In genomic region chr3:125374996-125375941, GRCh38 we compare ENCODE assay signal across 8 cellular contexts. TPM values are rescaled to one million over a fixed set of nuclear protein-coding genes. Genes with fewer than 3 reads are reported as not detected.
DNase-seq lines count a peak whose midpoint lies in the region; ATAC-seq and TF ChIP-seq lines count a peak whose summit lies in the region.

A gene with protein sequence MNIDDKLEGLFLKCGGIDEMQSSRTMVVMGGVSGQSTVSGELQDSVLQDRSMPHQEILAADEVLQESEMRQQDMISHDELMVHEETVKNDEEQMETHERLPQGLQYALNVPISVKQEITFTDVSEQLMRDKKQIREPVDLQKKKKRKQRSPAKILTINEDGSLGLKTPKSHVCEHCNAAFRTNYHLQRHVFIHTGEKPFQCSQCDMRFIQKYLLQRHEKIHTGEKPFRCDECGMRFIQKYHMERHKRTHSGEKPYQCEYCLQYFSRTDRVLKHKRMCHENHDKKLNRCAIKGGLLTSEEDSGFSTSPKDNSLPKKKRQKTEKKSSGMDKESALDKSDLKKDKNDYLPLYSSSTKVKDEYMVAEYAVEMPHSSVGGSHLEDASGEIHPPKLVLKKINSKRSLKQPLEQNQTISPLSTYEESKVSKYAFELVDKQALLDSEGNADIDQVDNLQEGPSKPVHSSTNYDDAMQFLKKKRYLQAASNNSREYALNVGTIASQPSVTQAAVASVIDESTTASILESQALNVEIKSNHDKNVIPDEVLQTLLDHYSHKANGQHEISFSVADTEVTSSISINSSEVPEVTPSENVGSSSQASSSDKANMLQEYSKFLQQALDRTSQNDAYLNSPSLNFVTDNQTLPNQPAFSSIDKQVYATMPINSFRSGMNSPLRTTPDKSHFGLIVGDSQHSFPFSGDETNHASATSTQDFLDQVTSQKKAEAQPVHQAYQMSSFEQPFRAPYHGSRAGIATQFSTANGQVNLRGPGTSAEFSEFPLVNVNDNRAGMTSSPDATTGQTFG (minus strand): TSS chr3:125375325. CDS start chr3:125313640, 61,685 bp downstream.

- no peaks in the 10 kb centered on the region for H3K27me3 ChIP-seq in BLaER1 treated with 17β-estradiol and CSF1 and Interleukin-3, amounts not matched to agents 10 nM and 100 nM
- H3K27me3 ChIP-seq in dorsolateral prefrontal cortex, result no peaks in the 10 kb centered on the region
- no peaks in the 10 kb centered on the region for H3K27me3 ChIP-seq in right lobe of liver

- no peaks in the 10 kb centered on the region for H3K9me3 Mint-ChIP-seq in activated CD4-positive, alpha-beta memory T cell treated with anti-CD3 and anti-CD28 coated beads for 36 hours

- peaks cover 4% of the 10 kb centered on the region for H3K36me3 Mint-ChIP-seq in activated CD4-positive, alpha-beta memory T cell treated with anti-CD3 and anti-CD28 coated beads for 36 hours

- ATAC-seq in GM19372 (IDR thresholded peaks at IDR 0.05; ENCODE audit: low read depth, unreplicated experiment) (peak; percentile 88), HG03558 (IDR thresholded peaks at IDR 0.05; ENCODE audit: extremely low read depth, unreplicated experiment) (peak; percentile 56), right lobe of liver (peak; percentile 95 to 98 (median 96))

- peak within 1 kb of the TSS; percentile 74 to 96 (median 85) for H3K4me3 ChIP-seq in BLaER1 treated with 17β-estradiol and CSF1 and Interleukin-3, amounts not matched to agents 10 nM and 100 nM
- H3K4me3 ChIP-seq in dorsolateral prefrontal cortex (peak within 1 kb of the TSS; percentile 60 to 98 (median 86)), right lobe of liver (peak within 1 kb of the TSS; percentile 66 to 87 (median 73))

- DNase-seq in NCI-H82 treated with DMSO at 0.1 percent for 48 hours (lab: John Stamatoyannopoulos, UW; ENCODE audit: unreplicated experiment) (peak; percentile 43), dorsolateral prefrontal cortex (peak; percentile 83 to 94 (median 88)), right lobe of liver (peak; percentile 94 to 96 (median 95))
- DNase-seq in activated CD4-positive, alpha-beta memory T cell treated with anti-CD3 and anti-CD28 coated beads for 36 hours, result peak; percentile 93
- peak; percentile 91 for DNase-seq in stimulated activated CD4-positive, alpha-beta T cell treated with anti-CD3 and anti-CD28 coated beads, Interleukin-4, amount 100 ng/mL, for 24 hours

- peak within 1 kb of the TSS; percentile 88 to 94 (median 92) for H3K9ac ChIP-seq in BLaER1 treated with 17β-estradiol and CSF1 and Interleukin-3, amounts not matched to agents 10 nM and 100 nM

- intact Hi-C loops in activated CD4-positive, alpha-beta memory T cell treated with anti-CD3 and anti-CD28 coated beads for 36 hours (cut with micrococcal nuclease), result loop anchor here (1.0 to 10.0 kb wide), 7 partner anchors 8 to 542 kb away; partner anchors contain the start of gene OSBPL11
- intact Hi-C loops in dorsolateral prefrontal cortex (cut with DNase I) (loop anchor here (2.0 to 10.0 kb wide), 7 partner anchors 62 to 378 kb away; partner anchors contain the start of genes OSBPL11 (in 2 of the 2) and HEG1 (in 1 of the 2)), right lobe of liver (cut with DNase I) (no loop called here)

- peaks cover 32 to 43% (median 40%) of the 10 kb centered on the region in 11 experiments; a peak in 20 of 22 replicates for H4K20me1 ChIP-seq in BLaER1 treated with 17β-estradiol and CSF1 and Interleukin-3, amounts not matched to agents 10 nM and 100 nM

- H3K27me3 Mint-ChIP-seq in activated CD4-positive, alpha-beta memory T cell treated with anti-CD3 and anti-CD28 coated beads for 36 hours, result no peaks in the 10 kb centered on the region

- H3K9me3 ChIP-seq in BLaER1 treated with 17β-estradiol and CSF1 and Interleukin-3, amounts not matched to agents 10 nM and 100 nM (replicated peaks in 1 of 11), result peaks cover 0 to 8% (median 0%) of the 10 kb centered on the region in 11 experiments; a peak in 1 of 22 replicates
- H3K9me3 ChIP-seq in right lobe of liver, result no peaks in the 10 kb centered on the region

- peak within 1 kb of the TSS; percentile 94 for H3K27ac Mint-ChIP-seq in activated CD4-positive, alpha-beta memory T cell treated with anti-CD3 and anti-CD28 coated beads for 36 hours

- peaks cover 36% of the 10 kb centered on the region for H3K4me1 Mint-ChIP-seq in activated CD4-positive, alpha-beta memory T cell treated with anti-CD3 and anti-CD28 coated beads for 36 hours (ENCODE audit: low read depth)

- peak within 1 kb of the TSS; percentile 80 to 95 (median 90) for H3K27ac ChIP-seq in BLaER1 treated with 17β-estradiol and CSF1 and Interleukin-3, amounts not matched to agents 10 nM and 100 nM
- H3K27ac ChIP-seq in dorsolateral prefrontal cortex (peak within 1 kb of the TSS; percentile 73 to 97 (median 91)), right lobe of liver (peak within 1 kb of the TSS; percentile 87 to 93 (median 92))

- H3K4me2 ChIP-seq in BLaER1 treated with 17β-estradiol and CSF1 and Interleukin-3, amounts not matched to agents 10 nM and 100 nM, result peak within 1 kb of the TSS; percentile 90 to 99 (median 94)

- CTCF ChIA-PET in activated CD4-positive, alpha-beta memory T cell treated with anti-CD3 and anti-CD28 coated beads for 36 hours (lab: Charles Lee), result interaction anchor here (0.6 to 1.1 kb wide), 4 partner anchors 17 to 211 kb away, joined by 3 to 4 read pairs (median 3); no protein-coding TSS in a partner anchor

- 1% methylated on average over 30 of the region's 69 CpGs for WGBS in right lobe of liver (ENCODE audit: insufficient coverage, low coverage, low lambda C conversion rate, missing lambda C conversion rate)

- TF ChIP-seq POLR2A in right lobe of liver (IDR thresholded peaks at IDR 0.05), result peak; percentile 90

- H3K36me3 ChIP-seq in BLaER1 treated with 17β-estradiol and CSF1 and Interleukin-3, amounts not matched to agents 10 nM and 100 nM, result peaks cover 7 to 32% (median 18%) of the 10 kb centered on the region in 11 experiments; a peak in 17 of 22 replicates
- H3K36me3 ChIP-seq in right lobe of liver, result no peaks in the 10 kb centered on the region

- peak within 1 kb of the TSS; percentile 98 for H3K4me3 Mint-ChIP-seq in activated CD4-positive, alpha-beta memory T cell treated with anti-CD3 and anti-CD28 coated beads for 36 hours

- POLR2A ChIA-PET in activated CD4-positive, alpha-beta memory T cell treated with anti-CD3 and anti-CD28 coated beads for 36 hours (lab: Charles Lee), result no interaction called here

- peaks cover 17 to 23% (median 19%) of the 10 kb centered on the region in 10 experiments for H3K4me1 ChIP-seq in BLaER1 treated with 17β-estradiol and CSF1 and Interleukin-3, amounts not matched to agents 10 nM and 100 nM
- H3K4me1 ChIP-seq in right lobe of liver, result peaks cover 0 to 40% (median 6%) of the 10 kb centered on the region in 4 donors

- peak in 51 of 56 donors; percentile 15 to 67 (median 44) for TF ChIP-seq CTCF in dorsolateral prefrontal cortex (IDR thresholded peaks at IDR 0.05 in 54 of 56, conservative IDR thresholded peaks at IDR 0.05 in 2 of 56; ENCODE audit: low read depth in 1 of 56, partially characterized antibody in 56 of 56)
- peak in 1 of 4 donors; percentile 14 for TF ChIP-seq CTCF in right lobe of liver (IDR thresholded peaks at IDR 0.05)

RNA-seq across cellular contexts. Expression of the gene that starts here (rescaled TPM):
- 10 to 100 TPM; 27.9 to 29.9 TPM for total RNA-seq in activated CD4-positive, alpha-beta memory T cell treated with anti-CD3 and anti-CD28 coated beads for 36 hours
- total RNA-seq in dorsolateral prefrontal cortex, result 10 to 100 TPM; 55.2 to 94.4 (median 74.4) TPM
- 10 to 100 TPM; 14.3 to 22.6 (median 20.4) TPM for total RNA-seq in right lobe of liver

Comparison
In these comparisons a context has a peak if more than half of its experiments do, and no peak if none do; other contexts are left out.
1. Peak in every context shown above with its lines: DNase-seq, ATAC-seq, H3K4me3 ChIP-seq and H3K27ac ChIP-seq.
2. DNase-seq: peak in every context shown above with its lines; median percentile 95 in right lobe of liver; 93 in activated CD4-positive, alpha-beta memory T cell treated with anti-CD3 and anti-CD28 coated beads for 36 hours; 91 in stimulated activated CD4-positive, alpha-beta T cell treated with anti-CD3 and anti-CD28 coated beads, Interleukin-4, amount 100 ng/mL, for 24 hours; 88 in dorsolateral prefrontal cortex; 43 in NCI-H82 treated with DMSO at 0.1 percent for 48 hours.
3. intact Hi-C loops: an anchor here in activated CD4-positive, alpha-beta memory T cell treated with anti-CD3 and anti-CD28 coated beads for 36 hours (1.0 to 10.0 kb wide) and dorsolateral prefrontal cortex (2.0 to 10.0 kb wide); none called in right lobe of liver.